Comparison of ENCODE assay signal across 15 cellular contexts in genomic region chr2:100383306-100383705, GRCh38.
"Had no signal": no experiment of that assay in that cellular context is flagged by ENCODE, and none has a peak within 500 bp of the region (broad histone marks: within the 10 kb centered on the region; RNA-seq: fewer than 3 reads in every experiment).

No MANE protein-coding gene starts in this region.

- H3K36me3 ChIP-seq: heart right ventricle, ovary, tibial artery had no signal

- H3K9me3 ChIP-seq: heart right ventricle, ovary, tibial artery had no signal

- FAIRE-seq: endometrium, frontal cortex had no signal

- H3K4me1 ChIP-seq: heart right ventricle, tibial artery had no signal

- H3K4me3 ChIP-seq: heart right ventricle, ovary, tibial artery had no signal

- H3K27me3 ChIP-seq: heart right ventricle, ovary, tibial artery had no signal

- ATAC-seq: esophagus mucosa; heart right ventricle; left ventricle myocardium superior; natural killer cell; right cardiac atrium; stimulated activated effector memory CD8-positive, alpha-beta T cell treated with anti-CD3 and anti-CD28 coated beads, Interleukin-12 subunit alpha, Interleukin-12 subunit beta, amount 100 ng/mL, for 72 hours had no signal

- H3K27ac ChIP-seq: heart right ventricle, ovary, tibial artery had no signal

- DNase-seq: effector memory CD4-positive, alpha-beta T cell; heart right ventricle; islet precursor cell; left ventricle myocardium superior; mesendoderm; natural killer cell; ovary; right cardiac atrium; stimulated activated CD4-positive, alpha-beta T cell treated with anti-CD3 and anti-CD28 coated beads, Interleukin-4, amount 100 ng/mL, for 1 hour; stimulated activated CD8-positive, alpha-beta memory T cell treated with anti-CD3 and anti-CD28 coated beads, Interleukin-4, amount 100 ng/mL, for 48 hours; tibial artery had no signal
